In the genomic region with DNA sequence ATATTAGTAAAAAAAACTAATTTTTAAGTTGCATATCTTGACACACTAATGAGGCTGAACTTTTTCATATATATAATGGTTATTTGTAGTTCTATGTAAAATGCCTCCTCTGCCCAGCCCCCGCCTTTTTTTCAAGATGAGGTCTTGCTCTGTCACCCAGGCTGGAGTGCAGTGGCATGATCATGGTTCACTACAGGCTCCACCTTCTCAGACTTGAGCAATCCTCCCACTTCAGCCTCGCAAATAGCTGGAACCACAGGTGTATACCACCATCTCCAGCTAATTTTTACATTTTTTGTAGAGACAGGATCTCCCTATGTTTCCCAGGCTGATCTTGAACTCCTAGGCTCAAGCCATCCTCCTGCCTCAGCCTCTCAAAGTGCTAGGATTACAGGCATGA, we compare ENCODE assay signal across 29 cellular contexts.
"Had no signal": no experiment of that assay in that cellular context is flagged by ENCODE, and none has a peak within 500 bp of the region (broad histone marks: within the 10 kb centered on the region; RNA-seq: fewer than 3 reads in every experiment).

No MANE protein-coding gene starts in this region.

- H3K27ac Mint-ChIP-seq: activated CD4-positive, alpha-beta memory T cell treated with anti-CD3 and anti-CD28 coated beads, Interleukin-2, amount 10 ng/mL, durations not matched to agents 7 days and 5 days; activated CD4-positive, alpha-beta T cell treated with anti-CD3 and anti-CD28 coated beads, Interleukin-2, amount 10 ng/mL, durations not matched to agents 7 days and 5 days; activated naive CD4-positive, alpha-beta T cell treated with anti-CD3 and anti-CD28 coated beads, Interleukin-2, amount 50 U/mL, for 24 hours; activated naive CD8-positive, alpha-beta T cell treated with anti-CD3 and anti-CD28 coated beads for 36 hours; activated naive CD8-positive, alpha-beta T cell treated with anti-CD3 and anti-CD28 coated beads, Interleukin-2, amount 50 U/mL, for 24 hours; activated T-cell treated with anti-CD3 and anti-CD28 coated beads, Interleukin-2, amount 50 U/mL, for 24 hours; activated T-cell treated with anti-CD3 and anti-CD28 coated beads, Interleukin-2, amount 50 U/mL, for 72 hours; WTC11 had no signal

- DNase-seq: activated CD4-positive, alpha-beta memory T cell treated with anti-CD3 and anti-CD28 coated beads, Interleukin-2, amount 10 ng/mL, durations not matched to agents 7 days and 5 days; activated CD4-positive, alpha-beta T cell treated with anti-CD3 and anti-CD28 coated beads for 1 hour; activated CD4-positive, alpha-beta T cell treated with anti-CD3 and anti-CD28 coated beads for 4 hours; activated CD4-positive, alpha-beta T cell treated with anti-CD3 and anti-CD28 coated beads, Interleukin-2, amount 10 ng/mL, durations not matched to agents 7 days and 5 days; activated CD4-positive, alpha-beta T cell treated with anti-CD3 and anti-CD28 coated beads, Interleukin-2, amount 50 U/mL, for 4 hours; activated CD8-positive, alpha-beta memory T cell treated with anti-CD3 and anti-CD28 coated beads, Interleukin-2, amount 50 U/mL, for 48 hours; activated gamma-delta T cell; activated naive CD4-positive, alpha-beta T cell treated with Interleukin-2 at 50 U/mL for 16 hours; activated naive CD8-positive, alpha-beta T cell treated with anti-CD3 and anti-CD28 coated beads for 36 hours; activated naive CD8-positive, alpha-beta T cell treated with anti-CD3 and anti-CD28 coated beads, Interleukin-2, amount 50 U/mL, for 24 hours; activated T-cell treated with anti-CD3 and anti-CD28 coated beads for 4 hours; activated T-cell treated with anti-CD3 and anti-CD28 coated beads, Interleukin-2, amount 50 U/mL, for 24 hours; activated T-cell treated with anti-CD3 and anti-CD28 coated beads, Interleukin-2, amount 50 U/mL, for 72 hours; adrenal gland; amygdala; aorta; body of pancreas; caudate nucleus; effector CD8-positive, alpha-beta T cell; esophagus squamous epithelium; foreskin melanocyte; heart right ventricle; T-helper 1 cell; T-helper 2 cell had no signal

- H3K4me1 ChIP-seq: esophagus squamous epithelium had no signal

- H3K4me3 Mint-ChIP-seq: activated CD4-positive, alpha-beta memory T cell treated with anti-CD3 and anti-CD28 coated beads, Interleukin-2, amount 10 ng/mL, durations not matched to agents 7 days and 5 days; activated CD4-positive, alpha-beta T cell treated with anti-CD3 and anti-CD28 coated beads, Interleukin-2, amount 10 ng/mL, durations not matched to agents 7 days and 5 days; activated naive CD4-positive, alpha-beta T cell treated with anti-CD3 and anti-CD28 coated beads, Interleukin-2, amount 50 U/mL, for 24 hours; activated naive CD8-positive, alpha-beta T cell treated with anti-CD3 and anti-CD28 coated beads for 36 hours; activated naive CD8-positive, alpha-beta T cell treated with anti-CD3 and anti-CD28 coated beads, Interleukin-2, amount 50 U/mL, for 24 hours; activated T-cell treated with anti-CD3 and anti-CD28 coated beads, Interleukin-2, amount 50 U/mL, for 24 hours; activated T-cell treated with anti-CD3 and anti-CD28 coated beads, Interleukin-2, amount 50 U/mL, for 72 hours; WTC11 had no signal

- H3K27ac ChIP-seq: body of pancreas, epithelial cell of prostate, esophagus squamous epithelium, gastroesophageal sphincter, heart right ventricle, VCaP had no signal

- H3K4me3 ChIP-seq: adrenal gland, body of pancreas, esophagus squamous epithelium, gastroesophageal sphincter, heart right ventricle had no signal

- H3K27me3 Mint-ChIP-seq: activated CD4-positive, alpha-beta memory T cell treated with anti-CD3 and anti-CD28 coated beads, Interleukin-2, amount 10 ng/mL, durations not matched to agents 7 days and 5 days; activated CD4-positive, alpha-beta T cell treated with anti-CD3 and anti-CD28 coated beads, Interleukin-2, amount 10 ng/mL, durations not matched to agents 7 days and 5 days; activated naive CD4-positive, alpha-beta T cell treated with anti-CD3 and anti-CD28 coated beads, Interleukin-2, amount 50 U/mL, for 24 hours; activated naive CD8-positive, alpha-beta T cell treated with anti-CD3 and anti-CD28 coated beads for 36 hours; activated naive CD8-positive, alpha-beta T cell treated with anti-CD3 and anti-CD28 coated beads, Interleukin-2, amount 50 U/mL, for 24 hours; activated T-cell treated with anti-CD3 and anti-CD28 coated beads, Interleukin-2, amount 50 U/mL, for 24 hours had no signal

- ATAC-seq: activated naive CD8-positive, alpha-beta T cell treated with anti-CD3 and anti-CD28 coated beads, Interleukin-2, amount 50 U/mL, for 24 hours; activated T-cell treated with anti-CD3 and anti-CD28 coated beads, Interleukin-2, amount 50 U/mL, for 72 hours; body of pancreas; gastroesophageal sphincter; heart right ventricle; WTC11 had no signal

- H3K9me3 ChIP-seq: body of pancreas, esophagus squamous epithelium, gastroesophageal sphincter, heart right ventricle had no signal

- H3K36me3 ChIP-seq: adrenal gland had no signal

- H3K9me3 Mint-ChIP-seq: activated CD4-positive, alpha-beta memory T cell treated with anti-CD3 and anti-CD28 coated beads, Interleukin-2, amount 10 ng/mL, durations not matched to agents 7 days and 5 days; activated CD4-positive, alpha-beta T cell treated with anti-CD3 and anti-CD28 coated beads, Interleukin-2, amount 10 ng/mL, durations not matched to agents 7 days and 5 days; activated naive CD4-positive, alpha-beta T cell treated with anti-CD3 and anti-CD28 coated beads, Interleukin-2, amount 50 U/mL, for 24 hours; activated naive CD8-positive, alpha-beta T cell treated with anti-CD3 and anti-CD28 coated beads, Interleukin-2, amount 50 U/mL, for 24 hours; activated T-cell treated with anti-CD3 and anti-CD28 coated beads, Interleukin-2, amount 50 U/mL, for 24 hours; activated T-cell treated with anti-CD3 and anti-CD28 coated beads, Interleukin-2, amount 50 U/mL, for 72 hours; WTC11 had no signal

- H3K27me3 ChIP-seq: adrenal gland, body of pancreas, esophagus squamous epithelium, gastroesophageal sphincter, heart right ventricle had no signal
